2 cellular contexts compared by ENCODE assay signal in the genomic region with DNA sequence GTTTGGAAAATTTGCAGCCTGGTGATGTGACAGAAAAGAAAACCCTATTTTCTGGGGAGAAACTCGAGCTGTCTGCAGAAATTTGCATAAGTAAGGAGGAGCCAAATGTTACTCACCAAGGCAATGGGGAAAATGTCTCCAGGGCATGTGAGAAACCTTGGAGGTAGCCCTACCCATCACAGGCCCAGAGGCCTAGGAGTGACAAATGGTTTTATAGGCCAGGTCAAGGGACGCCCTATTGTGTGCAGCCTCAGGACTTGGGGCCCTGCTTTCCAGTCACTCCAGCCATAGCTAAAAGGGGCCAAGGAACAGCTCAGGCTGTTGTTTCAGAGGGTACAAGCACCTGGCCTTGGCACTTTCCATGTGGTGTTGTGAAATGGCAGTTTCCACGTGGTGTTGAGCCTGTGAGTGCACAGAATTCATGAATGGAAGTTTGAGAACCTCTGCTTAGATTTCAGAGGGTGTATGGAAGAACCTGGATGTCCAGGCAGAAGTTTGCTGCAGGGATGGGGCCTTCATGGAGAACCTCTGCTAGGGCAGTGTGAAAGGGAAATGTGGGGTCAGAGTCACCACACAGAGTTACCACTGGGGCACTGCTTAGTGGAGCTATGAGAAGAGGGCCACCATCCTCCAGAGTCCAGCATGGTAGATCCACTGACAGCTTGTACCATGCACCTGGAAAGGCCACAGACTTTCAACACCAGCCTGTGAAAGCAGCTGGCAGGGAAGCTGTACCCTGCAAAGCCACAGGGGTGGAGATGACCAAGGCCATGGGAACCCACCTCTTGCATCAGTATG.
A peak's percentile ranks its signal among the peaks of the same experiment; 100 is the strongest.
TF ChIP-seq lines count a peak whose summit lies in the region.

No MANE protein-coding gene starts in this region.

TF ChIP-seq in HEK293, 187 proteins besides CTCF, POLR2A, EP300 and RAD21:
- TF ChIP-seq ZNF266 (tag by site-specific recombination; IDR thresholded peaks at IDR 0.05; ENCODE audit: low read depth) (no peak), ZNF585B (tag by site-specific recombination; IDR thresholded peaks at IDR 0.05) (peak; percentile 87)
TF ChIP-seq in HEK293: peak in this region for 1.

TF ChIP-seq in GM23338, 12 proteins besides CTCF, POLR2A, EP300 and RAD21:
- TF ChIP-seq, protein P1, sequence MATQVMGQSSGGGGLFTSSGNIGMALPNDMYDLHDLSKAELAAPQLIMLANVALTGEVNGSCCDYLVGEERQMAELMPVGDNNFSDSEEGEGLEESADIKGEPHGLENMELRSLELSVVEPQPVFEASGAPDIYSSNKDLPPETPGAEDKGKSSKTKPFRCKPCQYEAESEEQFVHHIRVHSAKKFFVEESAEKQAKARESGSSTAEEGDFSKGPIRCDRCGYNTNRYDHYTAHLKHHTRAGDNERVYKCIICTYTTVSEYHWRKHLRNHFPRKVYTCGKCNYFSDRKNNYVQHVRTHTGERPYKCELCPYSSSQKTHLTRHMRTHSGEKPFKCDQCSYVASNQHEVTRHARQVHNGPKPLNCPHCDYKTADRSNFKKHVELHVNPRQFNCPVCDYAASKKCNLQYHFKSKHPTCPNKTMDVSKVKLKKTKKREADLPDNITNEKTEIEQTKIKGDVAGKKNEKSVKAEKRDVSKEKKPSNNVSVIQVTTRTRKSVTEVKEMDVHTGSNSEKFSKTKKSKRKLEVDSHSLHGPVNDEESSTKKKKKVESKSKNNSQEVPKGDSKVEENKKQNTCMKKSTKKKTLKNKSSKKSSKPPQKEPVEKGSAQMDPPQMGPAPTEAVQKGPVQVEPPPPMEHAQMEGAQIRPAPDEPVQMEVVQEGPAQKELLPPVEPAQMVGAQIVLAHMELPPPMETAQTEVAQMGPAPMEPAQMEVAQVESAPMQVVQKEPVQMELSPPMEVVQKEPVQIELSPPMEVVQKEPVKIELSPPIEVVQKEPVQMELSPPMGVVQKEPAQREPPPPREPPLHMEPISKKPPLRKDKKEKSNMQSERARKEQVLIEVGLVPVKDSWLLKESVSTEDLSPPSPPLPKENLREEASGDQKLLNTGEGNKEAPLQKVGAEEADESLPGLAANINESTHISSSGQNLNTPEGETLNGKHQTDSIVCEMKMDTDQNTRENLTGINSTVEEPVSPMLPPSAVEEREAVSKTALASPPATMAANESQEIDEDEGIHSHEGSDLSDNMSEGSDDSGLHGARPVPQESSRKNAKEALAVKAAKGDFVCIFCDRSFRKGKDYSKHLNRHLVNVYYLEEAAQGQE (IDR thresholded peaks at IDR 0.05; ENCODE audit: unreplicated experiment) = no peak
- TF ChIP-seq, protein P2, sequence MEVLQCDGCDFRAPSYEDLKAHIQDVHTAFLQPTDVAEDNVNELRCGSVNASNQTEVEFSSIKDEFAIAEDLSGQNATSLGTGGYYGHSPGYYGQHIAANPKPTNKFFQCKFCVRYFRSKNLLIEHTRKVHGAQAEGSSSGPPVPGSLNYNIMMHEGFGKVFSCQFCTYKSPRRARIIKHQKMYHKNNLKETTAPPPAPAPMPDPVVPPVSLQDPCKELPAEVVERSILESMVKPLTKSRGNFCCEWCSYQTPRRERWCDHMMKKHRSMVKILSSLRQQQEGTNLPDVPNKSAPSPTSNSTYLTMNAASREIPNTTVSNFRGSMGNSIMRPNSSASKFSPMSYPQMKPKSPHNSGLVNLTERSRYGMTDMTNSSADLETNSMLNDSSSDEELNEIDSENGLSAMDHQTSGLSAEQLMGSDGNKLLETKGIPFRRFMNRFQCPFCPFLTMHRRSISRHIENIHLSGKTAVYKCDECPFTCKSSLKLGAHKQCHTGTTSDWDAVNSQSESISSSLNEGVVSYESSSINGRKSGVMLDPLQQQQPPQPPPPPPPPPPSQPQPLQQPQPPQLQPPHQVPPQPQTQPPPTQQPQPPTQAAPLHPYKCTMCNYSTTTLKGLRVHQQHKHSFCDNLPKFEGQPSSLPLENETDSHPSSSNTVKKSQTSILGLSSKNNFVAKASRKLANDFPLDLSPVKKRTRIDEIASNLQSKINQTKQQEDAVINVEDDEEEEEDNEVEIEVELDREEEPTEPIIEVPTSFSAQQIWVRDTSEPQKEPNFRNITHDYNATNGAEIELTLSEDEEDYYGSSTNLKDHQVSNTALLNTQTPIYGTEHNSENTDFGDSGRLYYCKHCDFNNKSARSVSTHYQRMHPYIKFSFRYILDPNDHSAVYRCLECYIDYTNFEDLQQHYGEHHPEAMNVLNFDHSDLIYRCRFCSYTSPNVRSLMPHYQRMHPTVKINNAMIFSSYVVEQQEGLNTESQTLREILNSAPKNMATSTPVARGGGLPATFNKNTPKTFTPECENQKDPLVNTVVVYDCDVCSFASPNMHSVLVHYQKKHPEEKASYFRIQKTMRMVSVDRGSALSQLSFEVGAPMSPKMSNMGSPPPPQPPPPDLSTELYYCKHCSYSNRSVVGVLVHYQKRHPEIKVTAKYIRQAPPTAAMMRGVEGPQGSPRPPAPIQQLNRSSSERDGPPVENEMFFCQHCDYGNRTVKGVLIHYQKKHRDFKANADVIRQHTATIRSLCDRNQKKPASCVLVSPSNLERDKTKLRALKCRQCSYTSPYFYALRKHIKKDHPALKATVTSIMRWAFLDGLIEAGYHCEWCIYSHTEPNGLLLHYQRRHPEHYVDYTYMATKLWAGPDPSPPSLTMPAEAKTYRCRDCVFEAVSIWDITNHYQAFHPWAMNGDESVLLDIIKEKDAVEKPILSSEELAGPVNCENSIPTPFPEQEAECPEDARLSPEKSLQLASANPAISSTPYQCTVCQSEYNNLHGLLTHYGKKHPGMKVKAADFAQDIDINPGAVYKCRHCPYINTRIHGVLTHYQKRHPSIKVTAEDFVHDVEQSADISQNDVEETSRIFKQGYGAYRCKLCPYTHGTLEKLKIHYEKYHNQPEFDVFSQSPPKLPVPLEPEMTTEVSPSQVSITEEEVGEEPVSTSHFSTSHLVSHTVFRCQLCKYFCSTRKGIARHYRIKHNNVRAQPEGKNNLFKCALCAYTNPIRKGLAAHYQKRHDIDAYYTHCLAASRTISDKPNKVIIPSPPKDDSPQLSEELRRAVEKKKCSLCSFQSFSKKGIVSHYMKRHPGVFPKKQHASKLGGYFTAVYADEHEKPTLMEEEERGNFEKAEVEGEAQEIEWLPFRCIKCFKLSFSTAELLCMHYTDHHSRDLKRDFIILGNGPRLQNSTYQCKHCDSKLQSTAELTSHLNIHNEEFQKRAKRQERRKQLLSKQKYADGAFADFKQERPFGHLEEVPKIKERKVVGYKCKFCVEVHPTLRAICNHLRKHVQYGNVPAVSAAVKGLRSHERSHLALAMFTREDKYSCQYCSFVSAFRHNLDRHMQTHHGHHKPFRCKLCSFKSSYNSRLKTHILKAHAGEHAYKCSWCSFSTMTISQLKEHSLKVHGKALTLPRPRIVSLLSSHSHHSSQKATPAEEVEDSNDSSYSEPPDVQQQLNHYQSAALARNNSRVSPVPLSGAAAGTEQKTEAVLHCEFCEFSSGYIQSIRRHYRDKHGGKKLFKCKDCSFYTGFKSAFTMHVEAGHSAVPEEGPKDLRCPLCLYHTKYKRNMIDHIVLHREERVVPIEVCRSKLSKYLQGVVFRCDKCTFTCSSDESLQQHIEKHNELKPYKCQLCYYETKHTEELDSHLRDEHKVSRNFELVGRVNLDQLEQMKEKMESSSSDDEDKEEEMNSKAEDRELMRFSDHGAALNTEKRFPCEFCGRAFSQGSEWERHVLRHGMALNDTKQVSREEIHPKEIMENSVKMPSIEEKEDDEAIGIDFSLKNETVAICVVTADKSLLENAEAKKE (CRISPR knock-in tag; IDR thresholded peaks at IDR 0.05) = no peak
- TF ChIP-seq JUNB (IDR thresholded peaks at IDR 0.05; ENCODE audit: unreplicated experiment) (no peak), EZH2 (IDR thresholded peaks at IDR 0.05; ENCODE audit: low read depth, unreplicated experiment) (no peak), POLR2AphosphoS5 (IDR thresholded peaks at IDR 0.05; ENCODE audit: low read depth) (no peak), CREB1 (CRISPR knock-in tag; IDR thresholded peaks at IDR 0.05; ENCODE audit: low read depth) (no peak), ZNF331 (CRISPR knock-in tag; IDR thresholded peaks at IDR 0.05; ENCODE audit: low read depth) (no peak), EZH2phosphoT487 (IDR thresholded peaks at IDR 0.05; ENCODE audit: unreplicated experiment) (no peak), ZNF114 (CRISPR knock-in tag; IDR thresholded peaks at IDR 0.05) (no peak)
- TF ChIP-seq, protein P3, sequence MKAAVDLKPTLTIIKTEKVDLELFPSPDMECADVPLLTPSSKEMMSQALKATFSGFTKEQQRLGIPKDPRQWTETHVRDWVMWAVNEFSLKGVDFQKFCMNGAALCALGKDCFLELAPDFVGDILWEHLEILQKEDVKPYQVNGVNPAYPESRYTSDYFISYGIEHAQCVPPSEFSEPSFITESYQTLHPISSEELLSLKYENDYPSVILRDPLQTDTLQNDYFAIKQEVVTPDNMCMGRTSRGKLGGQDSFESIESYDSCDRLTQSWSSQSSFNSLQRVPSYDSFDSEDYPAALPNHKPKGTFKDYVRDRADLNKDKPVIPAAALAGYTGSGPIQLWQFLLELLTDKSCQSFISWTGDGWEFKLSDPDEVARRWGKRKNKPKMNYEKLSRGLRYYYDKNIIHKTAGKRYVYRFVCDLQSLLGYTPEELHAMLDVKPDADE (IDR thresholded peaks at IDR 0.05) = no peak
TF ChIP-seq in GM23338: peak in this region for 0.
